Comparison of ENCODE assay signal across 29 cellular contexts in genomic region chr5:114152656-114153360, GRCh38.
"Had no signal": no experiment of that assay in that cellular context is flagged by ENCODE, and none has a peak within 500 bp of the region (broad histone marks: within the 10 kb centered on the region; RNA-seq: fewer than 3 reads in every experiment).

No MANE protein-coding gene starts in this region.

- H3K27ac Mint-ChIP-seq: activated CD4-positive, alpha-beta memory T cell treated with anti-CD3 and anti-CD28 coated beads, Interleukin-2, amount 10 ng/mL, durations not matched to agents 7 days and 5 days; activated CD4-positive, alpha-beta T cell treated with anti-CD3 and anti-CD28 coated beads, Interleukin-2, amount 10 ng/mL, durations not matched to agents 7 days and 5 days; activated T-cell treated with anti-CD3 and anti-CD28 coated beads, Interleukin-2, amount 50 U/mL, for 24 hours; dendritic cell treated with granulocyte-macrophage colony-stimulating factor and Interleukin-4, amounts not matched to agents 40 ng/mL and 50 ng/mL, for 4 days; mesothelial cell of epicardium; naive B cell; nephron progenitor cell; T-helper 1 cell treated with Interleukin-12 subunit alpha and Interleukin-12 subunit beta and Interleukin-4 antibody, amounts not matched to agents 30 μg/mL and 1 μg/mL, for 36 hours had no signal

- H3K4me1 ChIP-seq: breast epithelium, gastroesophageal sphincter, prostate gland, spleen, tibial nerve had no signal

- H3K4me3 ChIP-seq: breast epithelium, gastroesophageal sphincter, ovary, prostate gland, spleen, tibial nerve had no signal

- ATAC-seq: gastroesophageal sphincter had no signal

- H3K9me3 ChIP-seq: neutrophil, ovary, prostate gland had no signal

- H3K36me3 ChIP-seq: breast epithelium, gastroesophageal sphincter, neutrophil, ovary, prostate gland, spleen, tibial nerve had no signal

- DNase-seq: activated CD4-positive, alpha-beta memory T cell treated with anti-CD3 and anti-CD28 coated beads, Interleukin-2, amount 10 ng/mL, durations not matched to agents 7 days and 5 days; activated CD4-positive, alpha-beta T cell treated with anti-CD3 and anti-CD28 coated beads, Interleukin-2, amount 10 ng/mL, durations not matched to agents 7 days and 5 days; activated CD4-positive, CD25-positive, alpha-beta regulatory T cell treated with anti-CD3 and anti-CD28 coated beads, Interleukin-2, amount 50 U/mL, for 72 hours; activated CD8-positive, alpha-beta memory T cell treated with anti-CD3 and anti-CD28 coated beads, Interleukin-2, amount 50 U/mL, for 48 hours; activated gamma-delta T cell; activated naive CD4-positive, alpha-beta T cell treated with anti-CD3 and anti-CD28 coated beads, Interleukin-2, amount 50 U/mL, for 16 hours; activated T-cell treated with anti-CD3 and anti-CD28 coated beads, Interleukin-2, amount 50 U/mL, for 24 hours; amygdala; hippocampal formation; left cardiac atrium; naive B cell; nephron progenitor cell; ovary; spleen; stimulated activated CD4-positive, alpha-beta T cell treated with anti-CD3 and anti-CD28 coated beads, Interleukin-2, amount 100 ng/mL, for 48 hours; stimulated activated naive CD4-positive, alpha-beta T cell treated with Interleukin-2 at 50 U/mL for 16 hours; T-helper 9 cell had no signal

- H3K4me3 Mint-ChIP-seq: activated CD4-positive, alpha-beta memory T cell treated with anti-CD3 and anti-CD28 coated beads, Interleukin-2, amount 10 ng/mL, durations not matched to agents 7 days and 5 days; activated CD4-positive, alpha-beta T cell treated with anti-CD3 and anti-CD28 coated beads, Interleukin-2, amount 10 ng/mL, durations not matched to agents 7 days and 5 days; activated T-cell treated with anti-CD3 and anti-CD28 coated beads, Interleukin-2, amount 50 U/mL, for 24 hours; central memory CD8-positive, alpha-beta T cell; dendritic cell treated with granulocyte-macrophage colony-stimulating factor and Interleukin-4, amounts not matched to agents 40 ng/mL and 50 ng/mL, for 4 days; mesothelial cell of epicardium; naive B cell; nephron progenitor cell; T-helper 1 cell treated with Interleukin-12 subunit alpha and Interleukin-12 subunit beta and Interleukin-4 antibody, amounts not matched to agents 30 μg/mL and 1 μg/mL, for 36 hours had no signal

- H3K27ac ChIP-seq: breast epithelium, epithelial cell of prostate, gastroesophageal sphincter, neutrophil, ovary, prostate gland, spleen, tibial nerve had no signal

- FAIRE-seq: endometrium, keratinocyte had no signal

- H3K27me3 ChIP-seq: breast epithelium, gastroesophageal sphincter, neutrophil, ovary, spleen, tibial nerve had no signal

- H3K4me1 Mint-ChIP-seq: activated CD4-positive, alpha-beta memory T cell treated with anti-CD3 and anti-CD28 coated beads, Interleukin-2, amount 10 ng/mL, durations not matched to agents 7 days and 5 days; activated CD4-positive, alpha-beta T cell treated with anti-CD3 and anti-CD28 coated beads, Interleukin-2, amount 10 ng/mL, durations not matched to agents 7 days and 5 days; central memory CD8-positive, alpha-beta T cell; mesothelial cell of epicardium; naive B cell; nephron progenitor cell had no signal

- H3K27me3 Mint-ChIP-seq: activated CD4-positive, alpha-beta memory T cell treated with anti-CD3 and anti-CD28 coated beads, Interleukin-2, amount 10 ng/mL, durations not matched to agents 7 days and 5 days; activated CD4-positive, alpha-beta T cell treated with anti-CD3 and anti-CD28 coated beads, Interleukin-2, amount 10 ng/mL, durations not matched to agents 7 days and 5 days; activated T-cell treated with anti-CD3 and anti-CD28 coated beads, Interleukin-2, amount 50 U/mL, for 24 hours; central memory CD8-positive, alpha-beta T cell; dendritic cell treated with granulocyte-macrophage colony-stimulating factor and Interleukin-4, amounts not matched to agents 40 ng/mL and 50 ng/mL, for 4 days; naive B cell had no signal
